1 cellular context compared by ENCODE assay signal in the genomic region with DNA sequence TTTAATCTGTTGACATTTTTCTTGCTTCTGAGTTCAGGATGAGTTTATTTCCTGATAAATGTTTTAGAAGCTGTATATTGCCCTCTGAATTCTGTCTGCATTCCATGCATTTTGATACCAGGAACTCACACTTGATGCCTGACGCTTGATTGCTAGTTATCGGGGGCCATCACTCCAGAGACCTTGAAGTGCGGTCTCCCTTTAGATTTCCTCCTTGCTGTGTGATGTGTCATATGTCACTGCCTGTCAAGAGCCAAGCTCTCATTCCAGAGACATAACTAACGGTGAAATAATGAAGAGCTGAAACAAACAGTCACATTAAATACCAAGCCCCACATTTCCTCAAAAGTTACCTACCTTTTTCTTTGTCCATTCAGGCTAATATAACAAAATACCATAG.
TF ChIP-seq lines count a peak whose summit lies in the region.

No MANE protein-coding gene starts in this region.

TF ChIP-seq in H1, 55 proteins besides CTCF, POLR2A, EP300 and RAD21:
- TF ChIP-seq POLR2AphosphoS5 (IDR thresholded peaks at IDR 0.05; ENCODE audit: low read depth, low read length) = no peak
- TF ChIP-seq MAFK (IDR thresholded peaks at IDR 0.05; ENCODE audit: low read depth, low read length) = no peak
- TF ChIP-seq NRF1 (IDR thresholded peaks at IDR 0.05; ENCODE audit: low read depth, low read length) = no peak
TF ChIP-seq in H1: peak in this region for 0.
